1 cellular context compared by ENCODE assay signal in genomic region chr7:131654249-131654558, GRCh38.
TF ChIP-seq lines count a peak whose summit lies in the region.

No MANE protein-coding gene starts in this region.

TF ChIP-seq in HEK293, 187 proteins besides CTCF, POLR2A, EP300 and RAD21 (continued from another document):
- 0 out of 2 replicates have a peak, but pooled peaks have one; percentile 74 for TF ChIP-seq ZNF280C (tag by site-specific recombination; IDR thresholded peaks at IDR 0.05)
- no peak for TF ChIP-seq ZBTB8A (tag by site-specific recombination; IDR thresholded peaks at IDR 0.05)
